In genomic region chr6:30480536-30481156, GRCh38 we compare ENCODE assay signal across 11 cellular contexts. TPM values are rescaled to one million over a fixed set of nuclear protein-coding genes. Genes with fewer than 3 reads are reported as not detected.
DNase-seq lines count a peak whose midpoint lies in the region; ATAC-seq, FAIRE-seq and TF ChIP-seq lines count a peak whose summit lies in the region.
"Had no signal": no experiment of that assay in that cellular context is flagged by ENCODE, and none has a peak within 500 bp of the region (broad histone marks: within the 10 kb centered on the region; RNA-seq: fewer than 3 reads in every experiment).

No MANE protein-coding gene starts in this region.

- peak overlapping the region; percentile 82 for H3K4me3 Mint-ChIP-seq in T-helper 17 cell

- H3K27me3 ChIP-seq in colonic mucosa: peaks cover 15% of the 10 kb centered on the region
- peaks cover 4 to 25% of the 10 kb centered on the region in 2 donors for H3K27me3 ChIP-seq in right atrium auricular region

- no peak overlapping the region for H3K9ac ChIP-seq in colonic mucosa (ENCODE audit: low read depth in 2 of 2, low read length in 2 of 2)

- H3K9me3 ChIP-seq in T-helper 17 cell (ENCODE audit: control insufficient read depth, low read length, poor library complexity, severe bottlenecking) (no peaks in the 10 kb centered on the region), colonic mucosa (no peaks in the 10 kb centered on the region), right atrium auricular region (no peaks in the 10 kb centered on the region)
- H3K9me3 ChIP-seq: suprapubic skin had no signal

- H3K4me3 ChIP-seq in colonic mucosa: no peak overlapping the region
- H3K4me3 ChIP-seq in right atrium auricular region: no peak overlapping the region
- H3K4me3 ChIP-seq: lung, suprapubic skin had no signal

- FAIRE-seq in urothelium cell line (lab: Jason Lieb, UNC): no peak

- peaks cover 13% of the 10 kb centered on the region for H3K4me1 Mint-ChIP-seq in T-helper 17 cell

- ATAC-seq in T-helper 17 cell: peak; percentile 93

- intact Hi-C loops in colonic mucosa (cut with DNase I): loop anchor here (5.0 kb wide), 2 partner anchors 117 to 192 kb away; partner anchors contain the start of gene DHX16

- TF ChIP-seq CTCF in colonic mucosa (IDR thresholded peaks at IDR 0.05) (no peak), right atrium auricular region (IDR thresholded peaks at IDR 0.05) (no peak)

- no peaks in the 10 kb centered on the region for H3K36me3 ChIP-seq in colonic mucosa
- H3K36me3 ChIP-seq in right atrium auricular region: no peaks in the 10 kb centered on the region
- H3K36me3 ChIP-seq: suprapubic skin had no signal

- H3K27me3 Mint-ChIP-seq in T-helper 17 cell: peaks cover 63% of the 10 kb centered on the region

- peak; percentile 63 for DNase-seq in stimulated activated CD4-positive, alpha-beta T cell treated with anti-CD3 and anti-CD28 coated beads, Interleukin-15, amount 100 ng/mL, for 24 hours
- no peak for DNase-seq in stimulated activated CD4-positive, alpha-beta T cell treated with anti-CD3 and anti-CD28 coated beads, Interleukin-2, amount 100 ng/mL, for 48 hours
- DNase-seq in T-helper 17 cell (peak; percentile 56 to 66 (median 66)), urothelium cell line (ENCODE audit: low spot score) (peak; percentile 44), amniotic stem cell (lab: John Stamatoyannopoulos, UW) (no peak), colonic mucosa (no peak), right atrium auricular region (ENCODE audit: low spot score) (no peak)
- peak; percentile 79 for DNase-seq in central memory CD4-positive, alpha-beta T cell
- DNase-seq: COR-L47 had no signal

- H3K27ac Mint-ChIP-seq in T-helper 17 cell: peak overlapping the region; percentile 68

- H3K36me3 Mint-ChIP-seq in T-helper 17 cell (ENCODE audit: low read depth): no peaks in the 10 kb centered on the region

- H3K4me1 ChIP-seq in colonic mucosa (no peaks in the 10 kb centered on the region), right atrium auricular region (peaks cover 0 to 13% of the 10 kb centered on the region in 2 donors)

- H3K27ac ChIP-seq in colonic mucosa: no peak overlapping the region
- H3K27ac ChIP-seq in right atrium auricular region: no peak overlapping the region
- H3K27ac ChIP-seq: suprapubic skin had no signal

RNA-seq across cellular contexts. Expression of gene HLA-E, which starts 8.7 kb away (rescaled TPM):
- total RNA-seq in T-helper 17 cell: 1,000 to 10,000 TPM; 1,324 to 1,494 TPM
- 100 to 1,000 TPM; 208 to 471 TPM for total RNA-seq in colonic mucosa
- 100 to 1,000 TPM; 216 to 400 TPM for total RNA-seq in right atrium auricular region

Comparison
In these comparisons a context has a peak if more than half of its experiments do, and no peak if none do; other contexts are left out.
1. DNase-seq: peak in stimulated activated CD4-positive, alpha-beta T cell treated with anti-CD3 and anti-CD28 coated beads, Interleukin-15, amount 100 ng/mL, for 24 hours (single experiment), T-helper 17 cell (3 of 3), central memory CD4-positive, alpha-beta T cell (single experiment) and urothelium cell line (single experiment); none in stimulated activated CD4-positive, alpha-beta T cell treated with anti-CD3 and anti-CD28 coated beads, Interleukin-2, amount 100 ng/mL, for 48 hours (0 of 2), amniotic stem cell (single experiment), colonic mucosa (single experiment) and right atrium auricular region (single experiment).